Comparison of ENCODE assay signal across 11 cellular contexts in genomic region chr2:234949762-234950434, GRCh38. TPM values are rescaled to one million over a fixed set of nuclear protein-coding genes. Genes with fewer than 3 reads are reported as not detected.
A peak's percentile ranks its signal among the peaks of the same experiment; 100 is the strongest.
DNase-seq lines count a peak whose midpoint lies in the region; ATAC-seq and TF ChIP-seq lines count a peak whose summit lies in the region.
"Had no signal": no experiment of that assay in that cellular context is flagged by ENCODE, and none has a peak within 500 bp of the region (broad histone marks: within the 10 kb centered on the region; RNA-seq: fewer than 3 reads in every experiment).

No MANE protein-coding gene starts in this region.

- H3K4me3 ChIP-seq in CD8-positive, alpha-beta memory T cell (ENCODE audit: low read length), result no peak overlapping the region
- H3K4me3 ChIP-seq in epithelial cell of proximal tubule (ENCODE audit: low read depth, low read length), result no peak overlapping the region
- peak overlapping the region; percentile 26 for H3K4me3 ChIP-seq in osteoblast (ENCODE audit: insufficient read depth, low read length)
- H3K4me3 ChIP-seq: K562 had no signal

- H3K27ac ChIP-seq in CD8-positive, alpha-beta memory T cell (ENCODE audit: low read depth, low read length), result no peak overlapping the region
- H3K27ac ChIP-seq in RWPE1, result peak overlapping the region; percentile 94
- H3K27ac ChIP-seq in osteoblast (ENCODE audit: low read depth, low read length), result peak overlapping the region; percentile 96

- POLR2A ChIA-PET in CD8-positive, alpha-beta memory T cell (lab: Charles Lee), result no interaction called here
- POLR2A ChIA-PET in RWPE1 (lab: Yijun Ruan, JAX; ENCODE audit: low non-redundant PET), result no interaction called here

- H3K4me1 Mint-ChIP-seq in CD8-positive, alpha-beta memory T cell, result peaks cover 7 to 22% (median 12%) of the 10 kb centered on the region in 3 donors

- TF ChIP-seq CTCF in RWPE1 (conservative IDR thresholded peaks at IDR 0.05; ENCODE audit: low read depth), result no peak
- no peak for TF ChIP-seq CTCF in epithelial cell of proximal tubule (conservative IDR thresholded peaks at IDR 0.05; ENCODE audit: low read depth, low read length)
- TF ChIP-seq CTCF in osteoblast (IDR thresholded peaks at IDR 0.05; ENCODE audit: extremely low read depth, low read depth, low read length), result no peak

- peaks cover 19% of the 10 kb centered on the region for H4K20me1 ChIP-seq in osteoblast (ENCODE audit: insufficient read depth, low read length)

- H3K9me3 Mint-ChIP-seq in CD8-positive, alpha-beta memory T cell, result peaks cover 0 to 7% (median 0%) of the 10 kb centered on the region in 5 donors

- H2AFZ ChIP-seq in osteoblast (ENCODE audit: low read length), result no peak overlapping the region

- peak overlapping the region; percentile 62 for H3K4me2 ChIP-seq in osteoblast (ENCODE audit: insufficient read depth, low read length)

- H3K36me3 ChIP-seq in CD8-positive, alpha-beta memory T cell (ENCODE audit: insufficient read depth, low read length), result no peaks in the 10 kb centered on the region
- H3K36me3 ChIP-seq in osteoblast (ENCODE audit: insufficient read depth, low read length), result no peaks in the 10 kb centered on the region

- peaks cover 29% of the 10 kb centered on the region for H3K79me2 ChIP-seq in osteoblast (ENCODE audit: insufficient read depth, low read length)

- peaks cover 24% of the 10 kb centered on the region for H3K27me3 ChIP-seq in CD8-positive, alpha-beta memory T cell (ENCODE audit: insufficient read depth, low read length, poor library complexity, severe bottlenecking)
- H3K27me3 ChIP-seq in osteoblast (ENCODE audit: insufficient read depth, low read length), result no peaks in the 10 kb centered on the region

- no peak for ATAC-seq in GM18519 (IDR thresholded peaks at IDR 0.05; ENCODE audit: low FRiP score, unreplicated experiment)
- ATAC-seq: K562 had no signal

- CTCF ChIA-PET in CD8-positive, alpha-beta memory T cell (lab: Charles Lee), result no interaction called here
- CTCF ChIA-PET in RWPE1 (lab: Yijun Ruan, JAX), result interaction anchor here (0.5 to 1.0 kb wide), 2 partner anchors 70 to 704 kb away, joined by 3 to 5 read pairs; no protein-coding TSS in a partner anchor

- TF ChIP-seq POLR2A in erythroblast (IDR thresholded peaks at IDR 0.05; ENCODE audit: low read length), result no peak

- peak overlapping the region in 5 of 7 donors; percentile 24 to 72 (median 54) for H3K4me3 Mint-ChIP-seq in CD8-positive, alpha-beta memory T cell

- peaks cover 46 to 76% of the 10 kb centered on the region in 2 donors for H3K27me3 Mint-ChIP-seq in CD8-positive, alpha-beta memory T cell

- no peaks in the 10 kb centered on the region for H3K36me3 Mint-ChIP-seq in CD8-positive, alpha-beta memory T cell

- no peak for DNase-seq in CD8-positive, alpha-beta memory T cell
- DNase-seq in RWPE1 (ENCODE audit: low spot score), result peak; percentile 82
- peak; percentile 55 for DNase-seq in epithelial cell of proximal tubule (ENCODE audit: low read depth)
- DNase-seq in osteoblast (ENCODE audit: insufficient read length, low spot score, missing footprints), result peak; percentile 98
- DNase-seq in stimulated activated CD4-positive, alpha-beta T cell treated with anti-CD3 and anti-CD28 coated beads, Interleukin-2, amount 100 ng/mL, for 24 hours, result no peak
- DNase-seq in activated effector memory CD4-positive, alpha-beta T cell treated with Interleukin-2 at 50 U/mL for 16 hours, result no peak
- DNase-seq in erythroblast (lab: John Stamatoyannopoulos, UW), result no peak
- DNase-seq: activated T-cell treated with anti-CD3 and anti-CD28 coated beads, Interleukin-2, amount 50 U/mL, for 1 hour; stimulated activated CD4-positive, alpha-beta T cell treated with anti-CD3 and anti-CD28 coated beads, Interleukin-4, amount 100 ng/mL, for 24 hours had no signal

- no peaks in the 10 kb centered on the region for H3K9me3 ChIP-seq in CD8-positive, alpha-beta memory T cell (ENCODE audit: low read length)
- no peaks in the 10 kb centered on the region for H3K9me3 ChIP-seq in osteoblast (ENCODE audit: low read depth, low read length)

- peak overlapping the region in 1 of 8 donors; percentile 13 for H3K27ac Mint-ChIP-seq in CD8-positive, alpha-beta memory T cell

- no peaks in the 10 kb centered on the region for H3K4me1 ChIP-seq in CD8-positive, alpha-beta memory T cell (ENCODE audit: insufficient read depth, low read length)
- peaks cover 36% of the 10 kb centered on the region for H3K4me1 ChIP-seq in osteoblast (ENCODE audit: insufficient read depth, low read length)

RNA-seq across cellular contexts. Expression of gene SH3BP4, which starts 1.9 kb away (rescaled TPM):
- under 1 TPM in 1 of 2 experiments, not detected in 1; 0.18 TPM for total RNA-seq in CD8-positive, alpha-beta memory T cell
- not detected for polyA plus RNA-seq in CD8-positive, alpha-beta memory T cell
- 64.0 and 67.6 TPM in 2 replicates for total RNA-seq in epithelial cell of proximal tubule
- 113 and 121 TPM in 2 replicates for total RNA-seq in osteoblast

Comparison
In these comparisons a context has a peak if more than half of its experiments do, and no peak if none do; other contexts are left out.
1. DNase-seq: peak in RWPE1 (single experiment), epithelial cell of proximal tubule (single experiment) and osteoblast (single experiment); none in CD8-positive, alpha-beta memory T cell (0 of 5), stimulated activated CD4-positive, alpha-beta T cell treated with anti-CD3 and anti-CD28 coated beads, Interleukin-2, amount 100 ng/mL, for 24 hours (0 of 2), activated effector memory CD4-positive, alpha-beta T cell treated with Interleukin-2 at 50 U/mL for 16 hours (single experiment) and erythroblast (0 of 2).
2. RNA of gene SH3BP4, which starts 1.9 kb away (total RNA-seq): 113 to 121 TPM in osteoblast and 64.0 to 67.6 TPM in epithelial cell of proximal tubule; 0.18 TPM in CD8-positive, alpha-beta memory T cell; every median in the first group is over 10 times any median in the second.